ENCODE assay signal across 15 cellular contexts in genomic region chr5:133292300-133292699, GRCh38.
DNase-seq lines count a peak whose midpoint lies in the region; ATAC-seq, FAIRE-seq and TF ChIP-seq lines count a peak whose summit lies in the region.
"Had no signal": no experiment of that assay in that cellular context is flagged by ENCODE, and none has a peak within 500 bp of the region (broad histone marks: within the 10 kb centered on the region; RNA-seq: fewer than 3 reads in every experiment).

No MANE protein-coding gene starts in this region.

- no peak for TF ChIP-seq EP300 in A549 (IDR thresholded peaks at IDR 0.05)

- CTCF ChIA-PET in A549 (lab: Yijun Ruan, JAX) = interaction anchor here (1.0 to 8.2 kb wide), 5 partner anchors 11 to 180 kb away, joined by 3 to 94 read pairs (median 9); no protein-coding TSS in a partner anchor

- FAIRE-seq in A549 (lab: Jason Lieb, UNC) = no peak

- TF ChIP-seq CTCF in A549 (IDR thresholded peaks at IDR 0.05) (no peak), omental fat pad (IDR thresholded peaks at IDR 0.05) (no peak)

- no peak for TF ChIP-seq POLR2A in A549 (IDR thresholded peaks at IDR 0.05; ENCODE audit: low read length)

- H3K4me2 ChIP-seq in A549 = peak overlapping the region; percentile 24; the same call in 2 of the 3 replicates
- H3K4me2 ChIP-seq: GM23338 had no signal

- ATAC-seq in A549 = peak; percentile 68 to 76
- ATAC-seq in esophagus mucosa = peak; percentile 72
- ATAC-seq in omental fat pad (ENCODE audit: low FRiP score) = no peak
- no peak for ATAC-seq in HG02571 (IDR thresholded peaks at IDR 0.05; ENCODE audit: unreplicated experiment)
- ATAC-seq: GM23338 had no signal

- WGBS in A549 (ENCODE audit: missing lambda C conversion rate) = 6% methylated on average over 2 of the region's 2 CpGs

- H3K4me1 ChIP-seq in A549 = peaks cover 34% of the 10 kb centered on the region

- POLR2A ChIA-PET in A549 (lab: Yijun Ruan, JAX) = no interaction called here

- peak overlapping the region; percentile 39 to 74; a peak in 4 of 6 replicates for H3K27ac ChIP-seq in A549

- no peak for TF ChIP-seq RAD21 in A549 (conservative IDR thresholded peaks at IDR 0.05 in 1 of 2, IDR thresholded peaks at IDR 0.05 in 1 of 2)

- no peak overlapping the region for H3K4me3 ChIP-seq in A549
- H3K4me3 ChIP-seq: GM23338 had no signal

- peak; percentile 50 to 79 for DNase-seq in A549 (ENCODE audit: low read depth in 1 of 2, low spot score in 1 of 2)
- DNase-seq in Daoy (ENCODE audit: low read depth) = peak; percentile 96
- peak; percentile 48 for DNase-seq in RPMI7951 (ENCODE audit: low read depth)
- no peak for DNase-seq in omental fat pad (ENCODE audit: low spot score)
- no peak for DNase-seq in T-helper 2 cell
- no peak for DNase-seq in activated CD4-positive, alpha-beta T cell treated with anti-CD3 and anti-CD28 coated beads for 48 hours
- DNase-seq: activated CD4-positive, CD25-positive, alpha-beta regulatory T cell; C1 segment of cervical spinal cord; DMS79; NCI-H1105; NCI-H226; stimulated activated naive CD4-positive, alpha-beta T cell treated with Interleukin-2 at 50 U/mL for 16 hours had no signal

- no peaks in the 10 kb centered on the region for H3K9me3 ChIP-seq in A549

TF ChIP-seq in A549, 52 proteins besides CTCF, POLR2A, EP300 and RAD21:
- TF ChIP-seq JUNB (IDR thresholded peaks at IDR 0.05) = 0 out of 2 replicates have a peak, but pooled peaks have one; percentile 16
- TF ChIP-seq ATOH8 (CRISPR knock-in tag; IDR thresholded peaks at IDR 0.05; ENCODE audit: low read depth) = no peak
- 0 out of 2 replicates have a peak, but pooled peaks have one; percentile 14 for TF ChIP-seq FOSL2 (IDR thresholded peaks at IDR 0.05)
- TF ChIP-seq FOSL2 (CRISPR knock-in tag; IDR thresholded peaks at IDR 0.05) = peak; percentile 38; the same call in 1 of the 2 replicates

Comparison
In these comparisons a context has a peak if more than half of its experiments do, and no peak if none do; other contexts are left out.
1. ATAC-seq: peak in A549 (2 of 2) and esophagus mucosa (single experiment); none in omental fat pad (single experiment) and HG02571 (single experiment).
2. DNase-seq: peak in A549 (2 of 2), Daoy (single experiment) and RPMI7951 (single experiment); none in omental fat pad (single experiment), T-helper 2 cell (0 of 5) and activated CD4-positive, alpha-beta T cell treated with anti-CD3 and anti-CD28 coated beads for 48 hours (single experiment).